ENCODE assay signal across 15 cellular contexts in the genomic region with DNA sequence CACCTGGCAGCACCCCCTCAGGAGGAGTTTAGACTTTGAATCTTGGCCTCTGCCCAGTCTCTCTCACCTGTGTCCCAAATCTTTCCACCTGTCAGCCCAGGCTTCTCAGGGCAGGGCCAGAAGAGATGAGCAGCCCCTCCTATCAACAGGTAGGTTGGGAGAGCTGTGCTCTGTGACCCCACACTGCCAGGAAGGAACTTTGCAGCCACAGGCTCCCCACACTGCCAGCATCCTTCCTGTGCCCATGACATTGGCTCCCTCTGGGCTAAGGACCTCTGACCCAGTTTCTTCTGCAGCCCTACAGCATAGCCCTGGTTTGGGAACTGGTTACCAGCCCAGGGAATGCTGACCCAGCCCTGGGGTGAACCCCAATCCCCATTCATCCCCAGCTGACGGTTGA.
"Had no signal": no experiment of that assay in that cellular context is flagged by ENCODE, and none has a peak within 500 bp of the region (broad histone marks: within the 10 kb centered on the region; RNA-seq: fewer than 3 reads in every experiment).

No MANE protein-coding gene starts in this region.

- H3K9ac ChIP-seq: parathyroid adenoma had no signal

- H3K4me3 Mint-ChIP-seq: activated naive CD4-positive, alpha-beta T cell treated with anti-CD3 and anti-CD28 coated beads, Interleukin-2, amount 50 U/mL, for 24 hours; activated T-cell treated with anti-CD3 and anti-CD28 coated beads, Interleukin-2, amount 50 U/mL, for 24 hours; endodermal cell had no signal

- H3K27ac ChIP-seq: epithelial cell of prostate, parathyroid adenoma, sigmoid colon, upper lobe of right lung, VCaP had no signal

- H3K4me3 ChIP-seq: sigmoid colon, spleen, upper lobe of right lung had no signal

- H3K9me3 Mint-ChIP-seq: activated naive CD4-positive, alpha-beta T cell treated with anti-CD3 and anti-CD28 coated beads, Interleukin-2, amount 50 U/mL, for 24 hours had no signal

- H3K27ac Mint-ChIP-seq: activated naive CD4-positive, alpha-beta T cell treated with anti-CD3 and anti-CD28 coated beads, Interleukin-2, amount 50 U/mL, for 24 hours had no signal

- H3K4me1 ChIP-seq: parathyroid adenoma, sigmoid colon, upper lobe of right lung had no signal

- H3K27me3 Mint-ChIP-seq: activated naive CD4-positive, alpha-beta T cell treated with anti-CD3 and anti-CD28 coated beads, Interleukin-2, amount 50 U/mL, for 24 hours had no signal

- H3K27me3 ChIP-seq: upper lobe of right lung had no signal

- H3K9me3 ChIP-seq: upper lobe of right lung had no signal

- H3K36me3 ChIP-seq: sigmoid colon, spleen, upper lobe of right lung had no signal

- ATAC-seq: left colon had no signal

- DNase-seq: activated CD4-positive, alpha-beta T cell treated with anti-CD3 and anti-CD28 coated beads for 1 hour; activated T-cell treated with anti-CD3 and anti-CD28 coated beads, Interleukin-2, amount 50 U/mL, for 24 hours; glutamatergic neuron; hippocampal formation; left colon; midbrain; stimulated activated naive CD4-positive, alpha-beta T cell; upper lobe of right lung had no signal
